In genomic region chr2:218732761-218733158, GRCh38 we compare ENCODE assay signal across 12 cellular contexts. TPM values are rescaled to one million over a fixed set of nuclear protein-coding genes. Genes with fewer than 3 reads are reported as not detected.
DNase-seq lines count a peak whose midpoint lies in the region; ATAC-seq and TF ChIP-seq lines count a peak whose summit lies in the region.
"Had no signal": no experiment of that assay in that cellular context is flagged by ENCODE, and none has a peak within 500 bp of the region (broad histone marks: within the 10 kb centered on the region; RNA-seq: fewer than 3 reads in every experiment).

No MANE protein-coding gene starts in this region.

- H3K27ac ChIP-seq in KMS-11 (peak overlapping the region; percentile 50), foreskin keratinocyte (peak overlapping the region; percentile 34), skin epidermis (peak overlapping the region in 19 of 21 experiments; percentile 33 to 88 (median 69))

- H3K79me2 ChIP-seq in KMS-11 (ENCODE audit: insufficient read depth, low read depth), result peaks cover 23% of the 10 kb centered on the region; the same call in 1 of the 2 replicates

- H2AFZ ChIP-seq in KMS-11 (ENCODE audit: low read depth), result no peak overlapping the region

- ATAC-seq in foreskin keratinocyte (no peak), HG03025 (IDR thresholded peaks at IDR 0.05; ENCODE audit: low FRiP score, unreplicated experiment) (no peak)
- ATAC-seq: stimulated activated naive B cell treated with anti-CD40 and anti-IgM and Interleukin-4, amounts not matched to agents 10 μg/mL and 1 μg/mL and 100 μg/mL, for 72 hours had no signal

- H3K4me2 ChIP-seq in KMS-11, result peak overlapping the region; percentile 84

- DNase-seq in amniotic epithelial cell (ENCODE audit: low read depth) (peak; percentile 69), foreskin keratinocyte (no peak), epidermal melanocyte (ENCODE audit: insufficient read length, low spot score) (no peak)
- DNase-seq in stimulated activated CD4-positive, alpha-beta T cell treated with anti-CD3 and anti-CD28 coated beads, Interleukin-1b, Interleukin-23, amount 100 ng/mL, for 48 hours, result no peak
- DNase-seq in activated T-cell treated with anti-CD3 and anti-CD28 coated beads, Interleukin-2, amount 50 U/mL, for 1 hour, result no peak
- DNase-seq: activated CD4-positive, CD25-positive, alpha-beta regulatory T cell; DMS 273 treated with DMSO at 0.1 percent for 48 hours; NCI-H2171; stimulated activated naive B cell treated with anti-CD40 and anti-IgM and Interleukin-4, amounts not matched to agents 10 μg/mL and 1 μg/mL and 100 μg/mL, for 72 hours had no signal

- no peaks in the 10 kb centered on the region for H4K20me1 ChIP-seq in KMS-11 (ENCODE audit: insufficient read depth)

- H3K4me1 ChIP-seq in KMS-11 (ENCODE audit: low read depth, poor library complexity, severe bottlenecking) (peaks cover 47% of the 10 kb centered on the region), foreskin keratinocyte (peaks cover 27% of the 10 kb centered on the region)

- H3K27me3 ChIP-seq in KMS-11 (ENCODE audit: insufficient read depth, low read depth) (no peaks in the 10 kb centered on the region), foreskin keratinocyte (no peaks in the 10 kb centered on the region)

- H3K4me3 ChIP-seq in KMS-11 (IDR thresholded peaks at IDR 0.05; ENCODE audit: insufficient read depth, low read depth, low read length) (no peak overlapping the region), skin epidermis (no peak overlapping the region)

- no peak overlapping the region for H3K9ac ChIP-seq in KMS-11

- TF ChIP-seq CTCF in KMS-11 (conservative IDR thresholded peaks at IDR 0.05; ENCODE audit: low read depth, low read length) (no peak), foreskin keratinocyte (conservative IDR thresholded peaks at IDR 0.05) (no peak)

- 0 out of 2 replicates have a peak, but pooled peaks cover 3% of the 10 kb centered on the region for H3K36me3 ChIP-seq in KMS-11 (ENCODE audit: insufficient read depth)

RNA-seq across cellular contexts. Expression of gene TTLL4, which starts 22.1 kb away (rescaled TPM):
- 31.6 and 44.4 TPM in 2 replicates for total RNA-seq in foreskin keratinocyte
- 27.5 and 40.3 TPM in 2 replicates for polyA plus RNA-seq in foreskin keratinocyte

RNA-seq across cellular contexts. Expression of gene CYP27A1, which starts 49.2 kb away (rescaled TPM):
- 0.44 and 0.56 TPM in 2 replicates for total RNA-seq in foreskin keratinocyte
- 0.39 and 0.58 TPM in 2 replicates for polyA plus RNA-seq in foreskin keratinocyte
